Comparison of ENCODE assay signal across 10 cellular contexts in genomic region chr2:113892004-113892740, GRCh38. TPM values are rescaled to one million over a fixed set of nuclear protein-coding genes. Genes with fewer than 3 reads are reported as not detected.
DNase-seq lines count a peak whose midpoint lies in the region; ATAC-seq, FAIRE-seq and TF ChIP-seq lines count a peak whose summit lies in the region.
"Had no signal": no experiment of that assay in that cellular context is flagged by ENCODE, and none has a peak within 500 bp of the region (broad histone marks: within the 10 kb centered on the region; RNA-seq: fewer than 3 reads in every experiment).

No MANE protein-coding gene starts in this region.

- no peak overlapping the region for H3K18ac ChIP-seq in mesenchymal stem cell (ENCODE audit: low read depth in 1 of 2, low read length in 2 of 2)

- no peak overlapping the region for H2AK5ac ChIP-seq in mesenchymal stem cell (ENCODE audit: low read length, severe bottlenecking)

- peaks cover 72% of the 10 kb centered on the region for H3K79me2 ChIP-seq in GM23338 (replicated peaks; ENCODE audit: insufficient read depth)

- CTCF ChIA-PET in A549 (lab: Yijun Ruan, JAX), result no interaction called here

- TF ChIP-seq RAD21 in A549 (conservative IDR thresholded peaks at IDR 0.05 in 1 of 2, IDR thresholded peaks at IDR 0.05 in 1 of 2), result no peak

- FAIRE-seq in A549 (lab: Jason Lieb, UNC), result no peak

- H3F3A ChIP-seq in GM23338 (replicated peaks; ENCODE audit: low read depth), result peaks cover 11% of the 10 kb centered on the region

- H3K9me3 ChIP-seq in A549 (no peaks in the 10 kb centered on the region), ascending aorta (no peaks in the 10 kb centered on the region), mesenchymal stem cell (ENCODE audit: control insufficient read depth, low read length) (no peaks in the 10 kb centered on the region)
- H3K9me3 ChIP-seq: upper lobe of left lung had no signal

- 23% methylated on average over 6 of the region's 6 CpGs for WGBS in A549 (ENCODE audit: missing lambda C conversion rate)
- 67% methylated on average over 1 of the region's 6 CpGs for WGBS in mesenchymal stem cell

- peak overlapping the region; percentile 82 to 84 for H3K27ac ChIP-seq in A549
- no peak overlapping the region for H3K27ac ChIP-seq in GM23338 (ENCODE audit: low read depth)
- H3K27ac ChIP-seq in ascending aorta, result peak overlapping the region; percentile 99 to 100
- no peak overlapping the region for H3K27ac ChIP-seq in mesenchymal stem cell (ENCODE audit: low read length, poor library complexity, severe bottlenecking)

- TF ChIP-seq POLR2A in A549 (IDR thresholded peaks at IDR 0.05; ENCODE audit: low read length) (no peak), GM18505 (IDR thresholded peaks at IDR 0.05; ENCODE audit: borderline replicate concordance, extremely low read depth, insufficient read depth, insufficient read length) (no peak)

- H3K4me1 ChIP-seq in A549 (peaks cover 65% of the 10 kb centered on the region), GM23338 (ENCODE audit: insufficient read depth) (peaks cover 65% of the 10 kb centered on the region), ascending aorta (peaks cover 2 to 49% of the 10 kb centered on the region in 2 donors), mesenchymal stem cell (ENCODE audit: control insufficient read depth, insufficient read depth, low read depth, low read length) (peaks cover 7% of the 10 kb centered on the region)

- no peak overlapping the region for H3K27ac Mint-ChIP-seq in GM23338

- no peak overlapping the region for H3K4ac ChIP-seq in mesenchymal stem cell (ENCODE audit: low read depth in 1 of 2, low read length in 2 of 2)

- DNase-seq in A549 (ENCODE audit: low read depth in 1 of 2, low spot score in 1 of 2) (no peak), GM23338 (ENCODE audit: low spot score) (no peak), ascending aorta (ENCODE audit: low spot score in 2 of 2) (no peak), mesenchymal stem cell (no peak), GDM1 (lab: John Stamatoyannopoulos, UW) (no peak)
- DNase-seq in stimulated activated CD4-positive, alpha-beta T cell treated with anti-CD3 and anti-CD28 coated beads, Interleukin-2, amount 100 ng/mL, for 24 hours, result no peak
- DNase-seq: T1000, upper lobe of left lung had no signal

- no peaks in the 10 kb centered on the region for H3K9me2 ChIP-seq in GM23338 (ENCODE audit: insufficient read depth)

- TF ChIP-seq CTCF in A549 (IDR thresholded peaks at IDR 0.05), result no peak
- TF ChIP-seq CTCF in GM23338 (conservative IDR thresholded peaks at IDR 0.05; ENCODE audit: low read depth in 2 of 2), result no peak
- TF ChIP-seq CTCF in ascending aorta (IDR thresholded peaks at IDR 0.05), result no peak

- no peak overlapping the region for H2BK5ac ChIP-seq in mesenchymal stem cell (ENCODE audit: low read depth, low read length, poor library complexity, severe bottlenecking)

- ATAC-seq in A549, result no peak
- ATAC-seq in GM23338, result no peak
- ATAC-seq in GM18505 (IDR thresholded peaks at IDR 0.05; ENCODE audit: unreplicated experiment), result no peak
- no peak for ATAC-seq in HG03378 (IDR thresholded peaks at IDR 0.05; ENCODE audit: unreplicated experiment)

- H3K36me3 ChIP-seq in GM23338 (ENCODE audit: insufficient read depth) (no peaks in the 10 kb centered on the region), ascending aorta (no peaks in the 10 kb centered on the region), mesenchymal stem cell (ENCODE audit: control insufficient read depth in 1 of 2, insufficient read depth in 2 of 2, low read depth in 1 of 2, low read length in 2 of 2) (peaks cover 0 to 17% of the 10 kb centered on the region in 2 experiments)

- no peak overlapping the region for H4K91ac ChIP-seq in mesenchymal stem cell (ENCODE audit: low read length)

- peaks cover 32% of the 10 kb centered on the region for H4K20me1 ChIP-seq in GM23338 (replicated peaks; ENCODE audit: insufficient read depth)

- H3K27me3 ChIP-seq in GM23338 (ENCODE audit: insufficient read depth), result no peaks in the 10 kb centered on the region
- no peaks in the 10 kb centered on the region for H3K27me3 ChIP-seq in ascending aorta
- no peaks in the 10 kb centered on the region for H3K27me3 ChIP-seq in mesenchymal stem cell (ENCODE audit: control insufficient read depth in 1 of 2, insufficient read depth in 1 of 2, low read length in 2 of 2)
- H3K27me3 ChIP-seq: upper lobe of left lung had no signal

- no peak for TF ChIP-seq EP300 in A549 (IDR thresholded peaks at IDR 0.05)

- H2BK15ac ChIP-seq in mesenchymal stem cell (ENCODE audit: low read depth, poor library complexity, severe bottlenecking), result no peak overlapping the region

- peaks cover 11% of the 10 kb centered on the region; the same call in 2 of the 3 replicates for H3K36me3 Mint-ChIP-seq in GM23338 (ENCODE audit: low read depth)

- H3K4me1 Mint-ChIP-seq in GM23338, result peaks cover 72% of the 10 kb centered on the region

- H4K8ac ChIP-seq in mesenchymal stem cell (ENCODE audit: low read length), result no peak overlapping the region

- no peak overlapping the region for H2AFZ ChIP-seq in GM23338
- no peak overlapping the region for H2AFZ ChIP-seq in mesenchymal stem cell (ENCODE audit: low read depth, low read length)

- peaks cover 7% of the 10 kb centered on the region for H3K27me3 Mint-ChIP-seq in GM23338 (ENCODE audit: insufficient read depth, low read depth, poor library complexity)

- intact Hi-C loops in ascending aorta (cut with DNase I), result loop anchor here (10.0 kb wide), 1 partner anchor 653 kb away; no protein-coding TSS in a partner anchor

- H2BK12ac ChIP-seq in mesenchymal stem cell (ENCODE audit: low read length in 2 of 2), result no peak overlapping the region

- H3K79me1 ChIP-seq in mesenchymal stem cell (replicated peaks; ENCODE audit: low read length, poor library complexity, severe bottlenecking), result peaks cover 5% of the 10 kb centered on the region

- H3K4me3 ChIP-seq in A549 (peak overlapping the region; percentile 93), GM23338 (peak overlapping the region; percentile 67), ascending aorta (peak overlapping the region; percentile 27 to 95), mesenchymal stem cell (ENCODE audit: insufficient read depth in 1 of 2, low read depth in 1 of 2, low read length in 2 of 2) (peak overlapping the region in 1 of 2 experiments; percentile 96)

- peak overlapping the region; percentile 99 for H3K9ac ChIP-seq in mesenchymal stem cell (ENCODE audit: low read length)

- POLR2A ChIA-PET in A549 (lab: Yijun Ruan, JAX), result interaction anchor here (2.7 kb wide), 1 partner anchor 136 kb away, joined by 18 read pairs; the partner anchor contains the start of gene SLC35F5

- H3K4me2 ChIP-seq in A549, result peak overlapping the region; percentile 96
- peak overlapping the region; percentile 70 for H3K4me2 ChIP-seq in GM23338
- H3K4me2 ChIP-seq in mesenchymal stem cell (ENCODE audit: low read length, poor library complexity, severe bottlenecking), result peak overlapping the region; percentile 12

- H2BK120ac ChIP-seq in mesenchymal stem cell (ENCODE audit: low read depth, low read length), result no peak overlapping the region

- H3K4me3 Mint-ChIP-seq in GM23338, result peak overlapping the region; percentile 90

- H3K14ac ChIP-seq in mesenchymal stem cell (ENCODE audit: low read length in 2 of 2), result no peak overlapping the region

- no peaks in the 10 kb centered on the region; the same call in 2 of the 3 replicates for H3K9me3 Mint-ChIP-seq in GM23338

- H3K23ac ChIP-seq in mesenchymal stem cell (ENCODE audit: low read length in 2 of 2), result no peak overlapping the region

TF ChIP-seq in A549, 52 proteins besides CTCF, POLR2A, EP300 and RAD21 (continues in another document):
- TF ChIP-seq FOXS1 (CRISPR knock-in tag; IDR thresholded peaks at IDR 0.05) (no peak), HES2 (IDR thresholded peaks at IDR 0.05) (no peak), ZC3H11A (IDR thresholded peaks at IDR 0.05) (no peak), JUNB (IDR thresholded peaks at IDR 0.05) (no peak), NPAS2 (CRISPR knock-in tag; IDR thresholded peaks at IDR 0.05; ENCODE audit: borderline replicate concordance) (no peak), FOSB (CRISPR knock-in tag; IDR thresholded peaks at IDR 0.05) (no peak), NR3C1 (IDR thresholded peaks at IDR 0.05) (no peak), ZFP36 (IDR thresholded peaks at IDR 0.05; ENCODE audit: borderline replicate concordance, partially characterized antibody) (no peak), ZNF302 (CRISPR knock-in tag; IDR thresholded peaks at IDR 0.05) (no peak), HOXA7 (CRISPR knock-in tag; IDR thresholded peaks at IDR 0.05) (no peak), RARB (CRISPR knock-in tag; IDR thresholded peaks at IDR 0.05) (no peak)

RNA-seq across cellular contexts. Expression of gene ACTR3, which starts 2.3 kb away (rescaled TPM):
- polyA plus RNA-seq in A549 (2011; rRNA removed), result 282 and 412 TPM in 2 replicates
- 113 and 114 TPM in 2 replicates for polyA plus RNA-seq in A549 (2012; cell fraction: cytosol; rRNA removed)
- polyA plus RNA-seq in A549 (2012; cell fraction: nucleus; rRNA removed), result 43.6 and 53.8 TPM in 2 replicates
- 359 to 392 TPM (median 378 TPM) in 3 replicates for polyA plus RNA-seq in A549 (2017; fragmentation: RNase III; extraction: RNeasy Plus Mini Kit Qiagen cat#74134 plus additional on column Dnase treatment)
- polyA minus RNA-seq in A549 (2011; rRNA and poly(A)+ RNA removed), result 214 and 239 TPM in 2 replicates
- total RNA-seq in GM23338 (2014; rRNA removed; shearing (Covaris generic)), result 137 and 138 TPM in 2 replicates
- 47.8 and 63.7 TPM in 2 replicates for polyA plus RNA-seq in GM23338 (2016; fragmentation: Nextera tagmentation; extraction: Ambion mirVana)
- 45.4 TPM for total RNA-seq in ascending aorta
- 208 TPM for polyA plus RNA-seq in mesenchymal stem cell (2013, experiment 1 of 2)
- polyA plus RNA-seq in mesenchymal stem cell (2013, experiment 2 of 2), result 206 TPM

Comparison
In these comparisons a context has a peak if more than half of its experiments do, and no peak if none do; other contexts are left out.
1. H3K27ac ChIP-seq: peak in A549 (2 of 2) and ascending aorta (2 of 2); none in GM23338 (single experiment) and mesenchymal stem cell (single experiment).
2. H3K4me2 ChIP-seq: peak in every context shown above with its lines; median percentile 96 in A549; 70 in GM23338; 12 in mesenchymal stem cell.